Comparison of ENCODE assay signal across 8 cellular contexts in genomic region chr2:16666453-16666801, GRCh38. TPM values are rescaled to one million over a fixed set of nuclear protein-coding genes. Genes with fewer than 3 reads are reported as not detected.
A peak's percentile ranks its signal among the peaks of the same experiment; 100 is the strongest.
DNase-seq lines count a peak whose midpoint lies in the region; TF ChIP-seq lines count a peak whose summit lies in the region.

No MANE protein-coding gene starts in this region.

- H3K4me1 ChIP-seq in smooth muscle cell (ENCODE audit: low read depth) = no peaks in the 10 kb centered on the region

- 60% methylated on average over 8 of the region's 8 CpGs for WGBS in smooth muscle cell (ENCODE audit: low lambda C conversion rate)

- no peaks in the 10 kb centered on the region for H3K79me2 ChIP-seq in smooth muscle cell (ENCODE audit: low read depth)

- H3K27me3 ChIP-seq in smooth muscle cell (ENCODE audit: low read depth) = no peaks in the 10 kb centered on the region

- H2AFZ ChIP-seq in smooth muscle cell (ENCODE audit: low read depth) = peak overlapping the region; percentile 75

- TF ChIP-seq CTCF in fibroblast of mammary gland (conservative IDR thresholded peaks at IDR 0.05; ENCODE audit: control insufficient read depth, insufficient read depth, low read depth, low read length) (no peak), smooth muscle cell (IDR thresholded peaks at IDR 0.05; ENCODE audit: borderline replicate concordance, insufficient read depth, poor library complexity, severe bottlenecking) (no peak)

- no peaks in the 10 kb centered on the region for H3K9me3 ChIP-seq in SK-N-MC (ENCODE audit: low read depth, low read length)
- no peaks in the 10 kb centered on the region for H3K9me3 ChIP-seq in smooth muscle cell (replicated peaks; ENCODE audit: low read depth)

- H3K4me3 ChIP-seq in SK-N-MC (peak overlapping the region; percentile 78; the same call in 1 of the 2 replicates), fibroblast of mammary gland (ENCODE audit: control insufficient read depth, low read depth, low read length) (no peak overlapping the region), smooth muscle cell (peak overlapping the region; percentile 61)

- no peak overlapping the region for H3K27ac ChIP-seq in SK-N-MC
- no peak overlapping the region for H3K27ac ChIP-seq in smooth muscle cell (ENCODE audit: low read depth)

- no peak overlapping the region for H3K9ac ChIP-seq in SK-N-MC (ENCODE audit: insufficient read length)
- no peak overlapping the region for H3K9ac ChIP-seq in smooth muscle cell (ENCODE audit: low read depth)

- peak overlapping the region; percentile 93 for H3K4me2 ChIP-seq in smooth muscle cell

- H3K36me3 ChIP-seq in SK-N-MC (ENCODE audit: insufficient read depth, low read length) (no peaks in the 10 kb centered on the region), smooth muscle cell (ENCODE audit: low read depth) (no peaks in the 10 kb centered on the region)

- no peaks in the 10 kb centered on the region for H3F3A ChIP-seq in smooth muscle cell (ENCODE audit: low read depth)

- DNase-seq in DMS53 (lab: John Stamatoyannopoulos, UW) (peak; percentile 27), DMS53 treated with DMSO at 0.1 percent for 48 hours (lab: John Stamatoyannopoulos, UW; ENCODE audit: unreplicated experiment) (no peak), SK-N-MC (ENCODE audit: low read depth, low spot score) (no peak), fibroblast of mammary gland (ENCODE audit: low read depth) (peak; percentile 89), smooth muscle cell (lab: John Stamatoyannopoulos, UW; ENCODE audit: unreplicated experiment) (no peak), SW480 (ENCODE audit: low spot score) (no peak), SK-N-DZ (ENCODE audit: low spot score) (no peak), LoVo (ENCODE audit: low spot score) (no peak)

- H4K20me1 ChIP-seq in smooth muscle cell (ENCODE audit: low read depth) = no peaks in the 10 kb centered on the region

RNA-seq across cellular contexts. Expression of gene CYRIA, which starts 0.8 kb away (rescaled TPM):
- total RNA-seq in smooth muscle cell = 5.8 and 6.3 TPM in 2 replicates
- 1.7 and 4.1 TPM in 2 replicates for polyA plus RNA-seq in smooth muscle cell
- 1.3 and 1.5 TPM in 2 replicates for polyA plus RNA-seq in SK-N-DZ (2014; cell fraction: cytosol; rRNA removed)
- polyA plus RNA-seq in SK-N-DZ (2014; cell fraction: nucleus; rRNA removed) = 1.2 and 1.5 TPM in 2 replicates

Comparison
In these comparisons a context has a peak if more than half of its experiments do, and no peak if none do; other contexts are left out.
1. DNase-seq: peak in DMS53 (single experiment) and fibroblast of mammary gland (single experiment); none in DMS53 treated with DMSO at 0.1 percent for 48 hours (single experiment), SK-N-MC (single experiment), smooth muscle cell (single experiment), SW480 (single experiment), SK-N-DZ (single experiment) and LoVo (single experiment).